Comparison of ENCODE assay signal across 23 cellular contexts in the genomic region with DNA sequence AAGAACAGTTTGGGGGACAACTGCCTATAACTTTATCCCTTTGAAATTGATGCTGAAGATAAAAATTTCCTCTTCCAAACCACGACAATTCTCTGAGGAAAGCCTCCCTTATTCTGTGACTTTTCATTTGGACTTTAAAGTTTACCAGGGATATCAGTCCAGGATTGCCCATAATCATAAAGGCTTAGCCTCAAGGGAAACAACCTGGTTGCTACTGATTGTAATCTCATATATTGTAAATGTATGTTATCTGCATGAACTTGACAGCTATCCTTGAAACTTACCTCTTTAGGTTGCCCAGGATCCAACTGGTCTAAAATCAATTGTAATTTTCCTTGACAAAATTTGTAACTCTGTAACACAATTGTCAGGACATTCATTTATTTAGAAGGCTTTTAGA. TPM values are rescaled to one million over a fixed set of nuclear protein-coding genes. Genes with fewer than 3 reads are reported as not detected.
DNase-seq lines count a peak whose midpoint lies in the region; ATAC-seq, FAIRE-seq and TF ChIP-seq lines count a peak whose summit lies in the region.
"Had no signal": no experiment of that assay in that cellular context is flagged by ENCODE, and none has a peak within 500 bp of the region (broad histone marks: within the 10 kb centered on the region; RNA-seq: fewer than 3 reads in every experiment).

No MANE protein-coding gene starts in this region.

- H3K27ac ChIP-seq in SK-N-SH (ENCODE audit: low read depth in 2 of 2, low read length in 1 of 2) (peak overlapping the region; percentile 10 to 29; a peak in 2 of 4 replicates), brain microvascular endothelial cell (peak overlapping the region; percentile 38), keratinocyte (ENCODE audit: control insufficient read depth, insufficient read depth, low read length) (peak overlapping the region; percentile 89), smooth muscle cell (ENCODE audit: low read depth) (peak overlapping the region; percentile 72)
- H3K27ac ChIP-seq: SJCRH30 had no signal

- POLR2A ChIA-PET in SK-N-SH (lab: Yijun Ruan, JAX), result no interaction called here

- H3F3A ChIP-seq in SK-N-SH (replicated peaks; ENCODE audit: insufficient read depth) (no peaks in the 10 kb centered on the region), smooth muscle cell (ENCODE audit: low read depth) (no peaks in the 10 kb centered on the region)

- TF ChIP-seq CTCF in SK-N-SH (IDR thresholded peaks at IDR 0.05) (no peak), brain microvascular endothelial cell (IDR thresholded peaks at IDR 0.05; ENCODE audit: low read depth, low read length, missing control alignments) (no peak), keratinocyte (optimal IDR thresholded peaks at IDR 0.05 in 1 of 3, IDR thresholded peaks at IDR 0.05 in 1 of 3, conservative IDR thresholded peaks at IDR 0.05 in 1 of 3; ENCODE audit: extremely low read depth in 1 of 3, insufficient read depth in 2 of 3, low read length in 3 of 3) (no peak), smooth muscle cell (IDR thresholded peaks at IDR 0.05; ENCODE audit: borderline replicate concordance, insufficient read depth, poor library complexity, severe bottlenecking) (no peak), foreskin fibroblast (IDR thresholded peaks at IDR 0.05; ENCODE audit: low read depth, low read length) (no peak)

- WGBS in SK-N-SH (ENCODE audit: low lambda C conversion rate), result 88% methylated on average over 1 of the region's 1 CpG
- WGBS in smooth muscle cell (ENCODE audit: low lambda C conversion rate), result 61% methylated on average over 1 of the region's 1 CpG

- no peaks in the 10 kb centered on the region for H3K9me3 ChIP-seq in SK-N-SH
- H3K9me3 ChIP-seq in keratinocyte (ENCODE audit: control insufficient read depth, low read depth, low read length), result no peaks in the 10 kb centered on the region
- H3K9me3 ChIP-seq in smooth muscle cell (replicated peaks; ENCODE audit: low read depth), result no peaks in the 10 kb centered on the region
- H3K9me3 ChIP-seq: BE2C, SJCRH30 had no signal

- no peak for DNase-seq in SK-N-SH
- DNase-seq in brain microvascular endothelial cell, result no peak
- DNase-seq in keratinocyte (ENCODE audit: low read depth, low spot score), result no peak
- DNase-seq in smooth muscle cell (lab: John Stamatoyannopoulos, UW; ENCODE audit: unreplicated experiment), result no peak
- no peak for DNase-seq in foreskin fibroblast
- DNase-seq in NCI-H1105 (lab: John Stamatoyannopoulos, UW), result no peak
- DNase-seq: 8988T; BE2C; CD4-positive, CD25-positive, alpha-beta regulatory T cell; DMS153; GF-D8; MV-4-11; NCI-H1417 treated with DMSO at 0.1 percent for 48 hours; NCI-H187 treated with DMSO at 0.1 percent for 48 hours; NCI-H345; NCI-H526; SJCRH30 had no signal

- no peak overlapping the region for H3K4me3 ChIP-seq in SK-N-SH (ENCODE audit: low read depth in 2 of 2, low read length in 1 of 2)
- H3K4me3 ChIP-seq in brain microvascular endothelial cell (ENCODE audit: low read depth, low read length), result no peak overlapping the region
- H3K4me3 ChIP-seq in keratinocyte (ENCODE audit: control insufficient read depth in 2 of 3, extremely low read depth in 1 of 3, insufficient read depth in 2 of 3, low read depth in 1 of 3, low read length in 3 of 3), result peak overlapping the region in 2 of 3 experiments; percentile 38 to 48
- no peak overlapping the region for H3K4me3 ChIP-seq in smooth muscle cell
- H3K4me3 ChIP-seq in foreskin fibroblast (ENCODE audit: low read depth in 1 of 2, low read length in 2 of 2), result no peak overlapping the region
- H3K4me3 ChIP-seq: GM12878, K562, SJCRH30 had no signal

- TF ChIP-seq RAD21 in SK-N-SH (IDR thresholded peaks at IDR 0.05; ENCODE audit: low read length), result no peak

- no peak for FAIRE-seq in keratinocyte (lab: Jason Lieb, UNC)
- FAIRE-seq: GM18507, H1, K562 had no signal

- H3K4me1 ChIP-seq in SK-N-SH (ENCODE audit: control insufficient read depth in 1 of 2, insufficient read depth in 2 of 2, low read depth in 1 of 2, low read length in 1 of 2), result no peaks in the 10 kb centered on the region; a peak in 1 of 4 replicates
- peaks cover 14% of the 10 kb centered on the region for H3K4me1 ChIP-seq in keratinocyte (ENCODE audit: control insufficient read depth, extremely low read depth, insufficient read depth, low read length)
- H3K4me1 ChIP-seq in smooth muscle cell (ENCODE audit: low read depth), result peaks cover 12% of the 10 kb centered on the region
- H3K4me1 ChIP-seq: BE2C had no signal

- H3K9ac ChIP-seq in SK-N-SH, result no peak overlapping the region
- H3K9ac ChIP-seq in keratinocyte (ENCODE audit: control insufficient read depth, extremely low read depth, insufficient read depth, low read length), result peak overlapping the region; percentile 58
- peak overlapping the region; percentile 64 for H3K9ac ChIP-seq in smooth muscle cell (ENCODE audit: low read depth)

- no peak for TF ChIP-seq EP300 in SK-N-SH (IDR thresholded peaks at IDR 0.05; ENCODE audit: borderline replicate concordance in 1 of 2, low read depth in 1 of 2, low read length in 1 of 2)

- in situ Hi-C loops in brain microvascular endothelial cell (cut with HindIII; ENCODE audit: low pct_ligation_motif_present, low sequenced_read_pairs), result no loop called here

- H3K9me1 ChIP-seq in keratinocyte (ENCODE audit: control insufficient read depth, extremely low read depth, insufficient read depth, low read length), result no peaks in the 10 kb centered on the region

- H3K4me2 ChIP-seq in SK-N-SH (no peak overlapping the region), keratinocyte (ENCODE audit: control insufficient read depth, extremely low read depth, insufficient read depth, low read depth, low read length) (peak overlapping the region; percentile 89), smooth muscle cell (peak overlapping the region; percentile 73)

- H4K20me1 ChIP-seq in SK-N-SH (ENCODE audit: insufficient read depth) (no peaks in the 10 kb centered on the region), keratinocyte (ENCODE audit: control insufficient read depth, extremely low read depth, insufficient read depth, low read length) (no peaks in the 10 kb centered on the region), smooth muscle cell (ENCODE audit: low read depth) (no peaks in the 10 kb centered on the region)

- ATAC-seq in SK-N-SH treated with all-trans-retinoic acid at 6 μM for 48 hours, result no peak; the same call in 2 of the 3 replicates
- ATAC-seq in GM21526 (IDR thresholded peaks at IDR 0.05; ENCODE audit: low FRiP score, unreplicated experiment), result no peak
- ATAC-seq: GM12878, K562 had no signal

- dilution Hi-C loops in keratinocyte (cut with MboI; ENCODE audit: extremely low pct_ligation_motif_present, low sequenced_read_pairs), result no loop called here

- no peak overlapping the region for H2AFZ ChIP-seq in SK-N-SH (ENCODE audit: low read depth)
- peak overlapping the region; percentile 85 for H2AFZ ChIP-seq in keratinocyte (ENCODE audit: control insufficient read depth, low read length)
- no peak overlapping the region for H2AFZ ChIP-seq in smooth muscle cell (ENCODE audit: low read depth)

- no peaks in the 10 kb centered on the region for H3K27me3 ChIP-seq in SK-N-SH (ENCODE audit: insufficient read depth)
- no peaks in the 10 kb centered on the region for H3K27me3 ChIP-seq in brain microvascular endothelial cell (replicated peaks)
- no peaks in the 10 kb centered on the region for H3K27me3 ChIP-seq in keratinocyte (ENCODE audit: control insufficient read depth, extremely low read depth, insufficient read depth, low read length)
- H3K27me3 ChIP-seq in smooth muscle cell (ENCODE audit: low read depth), result no peaks in the 10 kb centered on the region
- H3K27me3 ChIP-seq: BE2C, SJCRH30 had no signal

- no peaks in the 10 kb centered on the region for H3K9me2 ChIP-seq in SK-N-SH

- H3K79me2 ChIP-seq in SK-N-SH (ENCODE audit: insufficient read depth) (no peaks in the 10 kb centered on the region), keratinocyte (ENCODE audit: control insufficient read depth, insufficient read depth, low read length) (no peaks in the 10 kb centered on the region), smooth muscle cell (ENCODE audit: low read depth) (no peaks in the 10 kb centered on the region)

- CTCF ChIA-PET in SK-N-SH (lab: Yijun Ruan, JAX), result no interaction called here

- H3K36me3 ChIP-seq in SK-N-SH (replicated peaks in 1 of 2; ENCODE audit: control insufficient read depth in 1 of 2, insufficient read depth in 2 of 2, low read length in 1 of 2), result no peaks in the 10 kb centered on the region
- H3K36me3 ChIP-seq in brain microvascular endothelial cell (replicated peaks), result no peaks in the 10 kb centered on the region
- no peaks in the 10 kb centered on the region for H3K36me3 ChIP-seq in keratinocyte (ENCODE audit: control insufficient read depth in 2 of 2, extremely low read depth in 1 of 2, insufficient read depth in 2 of 2, low read length in 2 of 2)
- no peaks in the 10 kb centered on the region for H3K36me3 ChIP-seq in smooth muscle cell (ENCODE audit: low read depth)
- H3K36me3 ChIP-seq: BE2C, SJCRH30 had no signal

TF ChIP-seq in SK-N-SH, 30 proteins besides CTCF, POLR2A, EP300 and RAD21 (continues in another document):
- no peak for TF ChIP-seq TCF12 (IDR thresholded peaks at IDR 0.05)

TF ChIP-seq in SK-N-SH treated with all-trans-retinoic acid at 6 μM for 48 hours, 23 proteins besides CTCF, POLR2A, EP300 and RAD21:
- TF ChIP-seq, protein P1, sequence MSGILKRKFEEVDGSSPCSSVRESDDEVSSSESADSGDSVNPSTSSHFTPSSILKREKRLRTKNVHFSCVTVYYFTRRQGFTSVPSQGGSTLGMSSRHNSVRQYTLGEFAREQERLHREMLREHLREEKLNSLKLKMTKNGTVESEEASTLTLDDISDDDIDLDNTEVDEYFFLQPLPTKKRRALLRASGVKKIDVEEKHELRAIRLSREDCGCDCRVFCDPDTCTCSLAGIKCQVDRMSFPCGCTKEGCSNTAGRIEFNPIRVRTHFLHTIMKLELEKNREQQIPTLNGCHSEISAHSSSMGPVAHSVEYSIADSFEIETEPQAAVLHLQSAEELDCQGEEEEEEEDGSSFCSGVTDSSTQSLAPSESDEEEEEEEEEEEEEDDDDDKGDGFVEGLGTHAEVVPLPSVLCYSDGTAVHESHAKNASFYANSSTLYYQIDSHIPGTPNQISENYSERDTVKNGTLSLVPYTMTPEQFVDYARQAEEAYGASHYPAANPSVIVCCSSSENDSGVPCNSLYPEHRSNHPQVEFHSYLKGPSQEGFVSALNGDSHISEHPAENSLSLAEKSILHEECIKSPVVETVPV (CRISPR knock-in tag; IDR thresholded peaks at IDR 0.05), result no peak
TF ChIP-seq in SK-N-SH treated with all-trans-retinoic acid at 6 μM for 48 hours: peak in this region for 0.

RNA-seq across cellular contexts. Expression of a gene that starts 23.8 kb away (rescaled TPM):
- 2.3 and 4.5 TPM in 2 replicates for polyA plus RNA-seq in SK-N-SH (2012; rRNA removed)
- 2.4 and 3.0 TPM in 2 replicates for polyA plus RNA-seq in SK-N-SH (2012; cell fraction: cytosol; rRNA removed)
- 6.6 and 19.1 TPM in 2 replicates for polyA plus RNA-seq in SK-N-SH (2012; cell fraction: nucleus; rRNA removed)
- polyA plus RNA-seq in keratinocyte, result 4.6 to 8.3 TPM (median 6.7 TPM) in 3 replicates
- polyA plus RNA-seq in keratinocyte (2011; ENCODE audit: low read depth), result 15.0 TPM
- polyA plus RNA-seq in keratinocyte (2011; cell fraction: cytosol; rRNA removed), result 1.1 and 2.1 TPM in 2 replicates
- polyA plus RNA-seq in keratinocyte (2011; cell fraction: nucleus; rRNA removed), result 10.8 and 13.0 TPM in 2 replicates
- polyA plus RNA-seq in keratinocyte (2012; ENCODE audit: low replicate concordance), result 2.5 and 2.8 TPM in 2 replicates
- polyA minus RNA-seq in keratinocyte, result 3.9 to 12.2 TPM (median 8.8 TPM) in 3 replicates
- polyA minus RNA-seq in keratinocyte (2011; cell fraction: cytosol; rRNA and poly(A)+ RNA removed), result 2.9 TPM
- 15.5 and 23.0 TPM in 2 replicates for polyA minus RNA-seq in keratinocyte (2011; cell fraction: nucleus; rRNA and poly(A)+ RNA removed)
- 14.5 and 18.8 TPM in 2 replicates for total RNA-seq in smooth muscle cell
- 4.2 and 4.4 TPM in 2 replicates for polyA plus RNA-seq in smooth muscle cell

Comparison
In these comparisons a context has a peak if more than half of its experiments do, and no peak if none do; other contexts are left out.
1. H3K27ac ChIP-seq: peak in every context shown above with its lines; median percentile 89 in keratinocyte; 72 in smooth muscle cell; 38 in brain microvascular endothelial cell; 20 in SK-N-SH.
2. H3K4me3 ChIP-seq: peak in keratinocyte (2 of 3); none in SK-N-SH (0 of 2), brain microvascular endothelial cell (single experiment), smooth muscle cell (single experiment) and foreskin fibroblast (0 of 2).